1 cellular context compared by ENCODE assay signal in genomic region chr12:46609281-46609623, GRCh38.
TF ChIP-seq lines count a peak whose summit lies in the region.

No MANE protein-coding gene starts in this region.

TF ChIP-seq in GM23338, 12 proteins besides CTCF, POLR2A, EP300 and RAD21 (continued from another document):
- TF ChIP-seq REST (IDR thresholded peaks at IDR 0.05; ENCODE audit: unreplicated experiment) (no peak), JUNB (IDR thresholded peaks at IDR 0.05; ENCODE audit: unreplicated experiment) (no peak), POLR2AphosphoS5 (IDR thresholded peaks at IDR 0.05; ENCODE audit: low read depth) (no peak), NANOG (IDR thresholded peaks at IDR 0.05; ENCODE audit: borderline replicate concordance) (no peak), ZNF462 (CRISPR knock-in tag; IDR thresholded peaks at IDR 0.05) (no peak)
